In genomic region chrX:111719426-111720210, GRCh38 we compare ENCODE assay signal across 9 cellular contexts. TPM values are rescaled to one million over a fixed set of nuclear protein-coding genes. Genes with fewer than 3 reads are reported as not detected.
DNase-seq lines count a peak whose midpoint lies in the region; ATAC-seq and TF ChIP-seq lines count a peak whose summit lies in the region.
"Had no signal": no experiment of that assay in that cellular context is flagged by ENCODE, and none has a peak within 500 bp of the region (broad histone marks: within the 10 kb centered on the region; RNA-seq: fewer than 3 reads in every experiment).

No MANE protein-coding gene starts in this region.

- H3K4me1 ChIP-seq in BE2C (no peaks in the 10 kb centered on the region), liver (ENCODE audit: control insufficient read depth in 4 of 4, insufficient read depth in 4 of 4, low read length in 3 of 4) (no peaks in the 10 kb centered on the region)

- DNase-seq in BE2C (no peak), amniotic epithelial cell (ENCODE audit: low read depth) (peak; percentile 62)
- no peak for DNase-seq in stimulated activated CD4-positive, alpha-beta T cell treated with anti-CD3 and anti-CD28 coated beads, Interleukin-4, amount 100 ng/mL, for 24 hours
- DNase-seq: NCI-H187 treated with DMSO at 0.1 percent for 48 hours had no signal

- TF ChIP-seq EP300 in Ishikawa (IDR thresholded peaks at IDR 0.05; ENCODE audit: borderline replicate concordance) = no peak

- no peaks in the 10 kb centered on the region for H3K27me3 ChIP-seq in BE2C
- peaks cover 0 to 4% (median 0%) of the 10 kb centered on the region in 4 donors for H3K27me3 ChIP-seq in liver (ENCODE audit: control insufficient read depth in 4 of 4, insufficient read depth in 4 of 4, low read length in 3 of 4)

- no peak overlapping the region for H3K9ac ChIP-seq in liver (ENCODE audit: low read depth in 1 of 2, low read length in 2 of 2)

- H3K36me3 ChIP-seq in BE2C (no peaks in the 10 kb centered on the region), liver (ENCODE audit: control insufficient read depth in 4 of 4, insufficient read depth in 3 of 4, low read depth in 1 of 4, low read length in 3 of 4) (peaks cover 0 to 3% (median 0%) of the 10 kb centered on the region in 4 donors)

- H3K27ac ChIP-seq in liver (ENCODE audit: low read depth in 1 of 2, low read length in 2 of 2) = no peak overlapping the region

- peak; percentile 21; the same call in 1 of the 2 replicates for TF ChIP-seq CTCF in BE2C (IDR thresholded peaks at IDR 0.05; ENCODE audit: low read depth, low read length)
- TF ChIP-seq CTCF in liver (IDR thresholded peaks at IDR 0.05; ENCODE audit: low read depth, low read length, missing input control) = peak; percentile 13

- ATAC-seq in GM21717 (IDR thresholded peaks at IDR 0.05; ENCODE audit: unreplicated experiment) (no peak), GM19035 (IDR thresholded peaks at IDR 0.05; ENCODE audit: unreplicated experiment) (no peak), GM19324 (IDR thresholded peaks at IDR 0.05; ENCODE audit: low FRiP score, unreplicated experiment) (no peak)

- WGBS in liver = 77% methylated on average over 5 of the region's 5 CpGs

- TF ChIP-seq RAD21 in Ishikawa (IDR thresholded peaks at IDR 0.05; ENCODE audit: low read depth) (0 out of 2 replicates have a peak, but pooled peaks have one; percentile 13), liver (IDR thresholded peaks at IDR 0.05) (peak; percentile 41 to 59)

- no peak overlapping the region for H3K4me3 ChIP-seq in BE2C (ENCODE audit: low read depth, low read length)
- H3K4me3 ChIP-seq in liver (ENCODE audit: low read depth in 1 of 3, low read length in 3 of 3) = no peak overlapping the region

- H3K9me3 ChIP-seq in BE2C (no peaks in the 10 kb centered on the region), liver (ENCODE audit: control insufficient read depth in 4 of 4, low read length in 3 of 4) (no peaks in the 10 kb centered on the region)

TF ChIP-seq in Ishikawa, 13 proteins besides CTCF, POLR2A, EP300 and RAD21:
- no peak for TF ChIP-seq ZBTB7A (IDR thresholded peaks at IDR 0.05; ENCODE audit: low read depth)
- TF ChIP-seq TCF12 (IDR thresholded peaks at IDR 0.05; ENCODE audit: low read depth) = no peak
- no peak for TF ChIP-seq TAF1 (IDR thresholded peaks at IDR 0.05; ENCODE audit: low read depth)
- TF ChIP-seq YY1 (IDR thresholded peaks at IDR 0.05; ENCODE audit: low read depth) = no peak
- no peak for TF ChIP-seq MAX (IDR thresholded peaks at IDR 0.05)
- no peak for TF ChIP-seq USF1 (IDR thresholded peaks at IDR 0.05)
- TF ChIP-seq TEAD4 (IDR thresholded peaks at IDR 0.05) = no peak
- TF ChIP-seq NFIC (IDR thresholded peaks at IDR 0.05) = no peak
- TF ChIP-seq CREB1 (IDR thresholded peaks at IDR 0.05; ENCODE audit: low read depth) = no peak
- no peak for TF ChIP-seq CEBPB (IDR thresholded peaks at IDR 0.05)
- TF ChIP-seq FOXM1 (IDR thresholded peaks at IDR 0.05; ENCODE audit: borderline replicate concordance, low read depth) = no peak
- TF ChIP-seq REST (IDR thresholded peaks at IDR 0.05; ENCODE audit: low read depth) = no peak
- no peak for TF ChIP-seq EGR1 (IDR thresholded peaks at IDR 0.05)

TF ChIP-seq in liver, 16 proteins besides CTCF, POLR2A, EP300 and RAD21:
- no peak for TF ChIP-seq TAF1 (conservative IDR thresholded peaks at IDR 0.05)
- no peak for TF ChIP-seq SP1 (IDR thresholded peaks at IDR 0.05)
- no peak for TF ChIP-seq JUND (IDR thresholded peaks at IDR 0.05)
- no peak for TF ChIP-seq EGR1 (IDR thresholded peaks at IDR 0.05; ENCODE audit: low read depth in 2 of 2)
- no peak for TF ChIP-seq NR2F2 (IDR thresholded peaks at IDR 0.05)
- no peak for TF ChIP-seq MAX (IDR thresholded peaks at IDR 0.05)
- TF ChIP-seq HNF4A (conservative IDR thresholded peaks at IDR 0.05) = no peak
TF ChIP-seq in liver: peak in this region for 0.

RNA-seq across cellular contexts. Expression of gene ALG13, which starts 38.6 kb away (rescaled TPM):
- polyA plus RNA-seq in BE2C (2012; ENCODE audit: insufficient read depth, insufficient read length, low read depth) = 36.9 TPM
- total RNA-seq in liver = 10 to 100 TPM; 24.0 to 35.4 TPM
- polyA plus RNA-seq in liver = 10 to 100 TPM; 21.1 to 37.1 TPM
